ENCODE assay signal across 8 cellular contexts in genomic region chr19:39125199-39125553, GRCh38. TPM values are rescaled to one million over a fixed set of nuclear protein-coding genes. Genes with fewer than 3 reads are reported as not detected.
DNase-seq lines count a peak whose midpoint lies in the region; ATAC-seq and TF ChIP-seq lines count a peak whose summit lies in the region.

No MANE protein-coding gene starts in this region.

- H3K36me3 ChIP-seq in parathyroid adenoma (ENCODE audit: control insufficient read depth, insufficient read depth, low read length) = no peaks in the 10 kb centered on the region

- no peaks in the 10 kb centered on the region for H3K9me3 Mint-ChIP-seq in Calu3 (ENCODE audit: low read depth, unreplicated experiment)

- no peaks in the 10 kb centered on the region for H3K27me3 Mint-ChIP-seq in Calu3 (ENCODE audit: unreplicated experiment)

- peaks cover 39% of the 10 kb centered on the region for H3K36me3 Mint-ChIP-seq in Calu3 (ENCODE audit: insufficient read depth, unreplicated experiment)

- ATAC-seq in GM19463 (IDR thresholded peaks at IDR 0.05; ENCODE audit: unreplicated experiment) = no peak

- DNase-seq in Calu3 = no peak
- DNase-seq in RWPE1 (ENCODE audit: low spot score) = no peak
- DNase-seq in epithelial cell of esophagus (ENCODE audit: low read depth) = no peak
- DNase-seq in NCI-H1436 treated with DMSO at 0.1 percent for 48 hours (lab: John Stamatoyannopoulos, UW) = no peak
- DNase-seq in SW480 (ENCODE audit: low spot score) = no peak
- DNase-seq in HT-29 (ENCODE audit: low spot score) = no peak

- H3K4me2 ChIP-seq in parathyroid adenoma (ENCODE audit: low read length) = peak overlapping the region; percentile 72

- peaks cover 18% of the 10 kb centered on the region for H3K4me1 ChIP-seq in parathyroid adenoma

- no peak overlapping the region for H3K9ac ChIP-seq in parathyroid adenoma

- intact Hi-C loops in Calu3 (cut with micrococcal nuclease; ENCODE audit: unreplicated experiment) = no loop called here

- BruUV-seq in Calu3 (replicated peaks; lab: Mats Ljungman, UMichigan) = no TSS peak

- TF ChIP-seq CTCF in Calu3 (IDR thresholded peaks at IDR 0.05; ENCODE audit: unreplicated experiment) (no peak), RWPE1 (conservative IDR thresholded peaks at IDR 0.05; ENCODE audit: low read depth) (no peak), epithelial cell of esophagus (IDR thresholded peaks at IDR 0.05; ENCODE audit: insufficient read depth, low read depth, low read length, missing control alignments) (no peak), parathyroid adenoma (IDR thresholded peaks at IDR 0.05) (no peak)

- peaks cover 60% of the 10 kb centered on the region for H3K4me1 Mint-ChIP-seq in Calu3 (ENCODE audit: low read depth, unreplicated experiment)

- H3K4me3 Mint-ChIP-seq in Calu3 (ENCODE audit: low read depth, unreplicated experiment) = peak overlapping the region; percentile 94

- POLR2A ChIA-PET in RWPE1 (lab: Yijun Ruan, JAX; ENCODE audit: low non-redundant PET) = no interaction called here

- peak overlapping the region; percentile 75 for H2AFZ ChIP-seq in parathyroid adenoma

- peak overlapping the region; percentile 84 for H3K4me3 ChIP-seq in epithelial cell of esophagus (ENCODE audit: low read length)
- peak overlapping the region; percentile 90 for H3K4me3 ChIP-seq in parathyroid adenoma (ENCODE audit: low read depth, low read length)

- no peaks in the 10 kb centered on the region for H3K9me3 ChIP-seq in parathyroid adenoma (ENCODE audit: control insufficient read depth, low read length)

- H3K27ac ChIP-seq in RWPE1 (peak overlapping the region; percentile 85), parathyroid adenoma (peak overlapping the region; percentile 88)

- H3K27me3 ChIP-seq in parathyroid adenoma (ENCODE audit: control insufficient read depth, insufficient read depth, low read length) = no peaks in the 10 kb centered on the region

- CTCF ChIA-PET in Calu3 (lab: Charles Lee) (no interaction called here), RWPE1 (lab: Yijun Ruan, JAX) (interaction anchor here (0.6 kb wide), 1 partner anchor 201 kb away, joined by 3 read pairs; no protein-coding TSS in a partner anchor)

- H3K27ac Mint-ChIP-seq in Calu3 (ENCODE audit: unreplicated experiment) = peak overlapping the region; percentile 96

- H3K79me2 ChIP-seq in parathyroid adenoma = peaks cover 24% of the 10 kb centered on the region

RNA-seq across cellular contexts. Expression of gene PAK4, which starts 0.4 kb away (rescaled TPM):
- 75.7 and 89.2 TPM in 2 replicates for total RNA-seq in Calu3 (2022)
- 42.3 and 46.5 TPM in 2 replicates for total RNA-seq in HT-29 (2014; rRNA removed; shearing (Covaris generic))

RNA-seq across cellular contexts. Expression of gene ACP7, which starts 41.0 kb away (rescaled TPM):
- total RNA-seq in Calu3 (2022) = 6.6 and 9.5 TPM in 2 replicates
- not detected in 2 replicates for total RNA-seq in HT-29 (2014; rRNA removed; shearing (Covaris generic))
